14 cellular contexts compared by ENCODE assay signal in the genomic region with DNA sequence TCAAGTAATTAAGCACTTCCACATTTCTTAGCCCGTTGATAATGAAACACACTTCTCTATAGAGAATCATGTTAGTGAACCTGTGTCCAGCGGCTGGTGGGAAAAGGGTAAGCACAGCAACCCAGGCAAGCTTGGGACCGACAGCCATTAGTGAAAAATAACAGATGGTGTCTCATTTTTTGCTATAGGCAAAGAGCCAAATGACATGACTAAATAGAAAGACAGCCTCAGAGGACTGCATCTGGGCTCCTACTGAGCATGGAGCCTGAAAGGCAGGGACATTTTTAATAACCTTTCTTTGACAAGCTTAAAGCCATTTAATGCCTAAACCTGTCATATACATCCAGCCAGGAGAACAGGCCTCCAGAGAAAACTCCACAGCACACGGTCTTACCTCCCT.
A peak's percentile ranks its signal among the peaks of the same experiment; 100 is the strongest.
DNase-seq lines count a peak whose midpoint lies in the region; ATAC-seq and TF ChIP-seq lines count a peak whose summit lies in the region.
"Had no signal": no experiment of that assay in that cellular context is flagged by ENCODE, and none has a peak within 500 bp of the region (broad histone marks: within the 10 kb centered on the region; RNA-seq: fewer than 3 reads in every experiment).

No MANE protein-coding gene starts in this region.

- no peak overlapping the region for H3K56ac ChIP-seq in IMR-90 (ENCODE audit: extremely low read depth, insufficient read depth, low read length)

- H3K9ac ChIP-seq in IMR-90 (ENCODE audit: low read depth, low read length) = no peak overlapping the region
- H3K9ac ChIP-seq in PC-3 (ENCODE audit: low read length) = no peak overlapping the region

- no peak overlapping the region for H2BK20ac ChIP-seq in IMR-90 (ENCODE audit: low read depth, low read length)

- H3K4me1 ChIP-seq in IMR-90 (ENCODE audit: control insufficient read depth, insufficient read depth, low read length) (no peaks in the 10 kb centered on the region), PC-3 (ENCODE audit: insufficient read depth, low read length) (no peaks in the 10 kb centered on the region)

- no peak overlapping the region for H3K4me3 ChIP-seq in IMR-90 (ENCODE audit: insufficient read depth, low read depth, low read length)
- H3K4me3 ChIP-seq in fibroblast of mammary gland (ENCODE audit: control insufficient read depth, low read depth, low read length) = no peak overlapping the region
- no peak overlapping the region for H3K4me3 ChIP-seq in PC-3 (ENCODE audit: low read length)

- dilution Hi-C loops in IMR-90 (cut with HindIII; ENCODE audit: low sequenced_read_pairs, unreplicated experiment) = no loop called here

- no peak overlapping the region for H3K23ac ChIP-seq in IMR-90 (ENCODE audit: low read depth, low read length)

- no peak overlapping the region for H3K14ac ChIP-seq in IMR-90 (replicated peaks; ENCODE audit: low read depth, low read length)

- DNase-seq in Ammon's horn (ENCODE audit: low spot score) (peak; percentile 4), IMR-90 (peak; percentile 1), NCI-H82 treated with DMSO at 0.1 percent for 48 hours (lab: John Stamatoyannopoulos, UW; ENCODE audit: unreplicated experiment) (peak; percentile 56), fibroblast of mammary gland (ENCODE audit: low read depth) (peak; percentile 6), PC-3 (no peak), foreskin melanocyte (no peak)
- DNase-seq: activated naive CD4-positive, alpha-beta T cell treated with Interleukin-2 at 50 U/mL for 16 hours; kidney glomerular epithelial cell; naive B cell; NCI-H1436 treated with DMSO at 0.1 percent for 48 hours; stimulated activated CD4-positive, alpha-beta T cell treated with anti-CD3 and anti-CD28 coated beads, Interleukin-2, amount 100 ng/mL, for 24 hours had no signal

- H3K27me3 ChIP-seq in IMR-90 (ENCODE audit: control insufficient read depth, insufficient read depth, low read length) (no peaks in the 10 kb centered on the region), PC-3 (ENCODE audit: low read length) (peaks cover 17% of the 10 kb centered on the region; the same call in 1 of the 2 replicates)

- no peak for TF ChIP-seq CTCF in IMR-90 (conservative IDR thresholded peaks at IDR 0.05; ENCODE audit: low read depth, low read length)
- TF ChIP-seq CTCF in fibroblast of mammary gland (conservative IDR thresholded peaks at IDR 0.05; ENCODE audit: control insufficient read depth, insufficient read depth, low read depth, low read length) = no peak
- no peak for TF ChIP-seq CTCF in PC-3 (conservative IDR thresholded peaks at IDR 0.05; ENCODE audit: low read depth, low read length)

- no peak overlapping the region for H4K8ac ChIP-seq in IMR-90 (ENCODE audit: low read depth in 2 of 2, low read length in 2 of 2)

- no peak overlapping the region for H2BK120ac ChIP-seq in IMR-90 (ENCODE audit: low read depth, low read length)

- H2BK15ac ChIP-seq in IMR-90 (ENCODE audit: low read depth, low read length) = no peak overlapping the region

- no peaks in the 10 kb centered on the region for H3F3A ChIP-seq in PC-3 (ENCODE audit: low read length, unreplicated experiment)

- H3K9me2 ChIP-seq in PC-3 (replicated peaks; ENCODE audit: low read length) = no peaks in the 10 kb centered on the region

- no peak overlapping the region for H3K4ac ChIP-seq in IMR-90 (ENCODE audit: low read depth, low read length)

- intact Hi-C loops in IMR-90 (cut with micrococcal nuclease) (no loop called here), PC-3 (cut with micrococcal nuclease) (no loop called here)

- no peaks in the 10 kb centered on the region for H3K79me1 ChIP-seq in IMR-90 (ENCODE audit: low read depth in 1 of 2, low read length in 2 of 2)

- no peak overlapping the region for H2AFZ ChIP-seq in IMR-90 (replicated peaks; ENCODE audit: low read length, poor library complexity)
- H2AFZ ChIP-seq in PC-3 (ENCODE audit: low read length) = no peak overlapping the region

- H3K27ac ChIP-seq in IMR-90 (ENCODE audit: insufficient read depth, low read length) (no peak overlapping the region), PC-3 (ENCODE audit: low read length) (no peak overlapping the region)

- H2AK9ac ChIP-seq in IMR-90 (replicated peaks; ENCODE audit: low read depth, low read length, poor library complexity) = no peak overlapping the region

- POLR2A ChIA-PET in IMR-90 (lab: Charles Lee; ENCODE audit: unreplicated experiment) (no interaction called here), PC-3 (lab: Charles Lee; ENCODE audit: unreplicated experiment) (no interaction called here)

- no TSS peak for BruUV-seq in IMR-90 (replicated peaks; lab: Mats Ljungman, UMichigan)
- BruUV-seq in PC-3 (replicated peaks; lab: Mats Ljungman, UMichigan) = no TSS peak

- no peak for TF ChIP-seq POLR2A in IMR-90 (IDR thresholded peaks at IDR 0.05; ENCODE audit: low read depth, low read length)

- no peaks in the 10 kb centered on the region for H3K9me3 ChIP-seq in IMR-90 (ENCODE audit: control insufficient read depth, insufficient read depth, low read length)
- no peaks in the 10 kb centered on the region for H3K9me3 ChIP-seq in PC-3 (ENCODE audit: low read length)

- H4K20me1 ChIP-seq in IMR-90 (ENCODE audit: insufficient read depth, low read length) = no peaks in the 10 kb centered on the region
- H4K20me1 ChIP-seq in PC-3 (ENCODE audit: low read length) = no peaks in the 10 kb centered on the region

- H2BK5ac ChIP-seq in IMR-90 (ENCODE audit: low read depth, low read length, poor library complexity, severe bottlenecking) = no peak overlapping the region

- H3K9me1 ChIP-seq in IMR-90 (ENCODE audit: insufficient read depth, low read length) = no peaks in the 10 kb centered on the region

- no CpG with 5 or more reads among the region's 4 CpGs for WGBS in IMR-90 (ENCODE audit: extremely low coverage in 2 of 2, insufficient read length in 1 of 2), 2 experiments

- no peak overlapping the region for H4K91ac ChIP-seq in IMR-90 (ENCODE audit: insufficient read depth, low read depth, low read length)

- CTCF ChIA-PET in IMR-90 (lab: Yijun Ruan, JAX) (interaction anchor here (0.7 to 0.9 kb wide), 2 partner anchors 18 to 73 kb away, joined by 3 to 6 read pairs; no protein-coding TSS in a partner anchor), PC-3 (lab: Charles Lee) (no interaction called here)

- H3K18ac ChIP-seq in IMR-90 (ENCODE audit: low read depth, low read length) = no peak overlapping the region

- no peak overlapping the region for H4K5ac ChIP-seq in IMR-90 (ENCODE audit: low read depth, low read length)

- H3K36me3 ChIP-seq in IMR-90 (ENCODE audit: control insufficient read depth, insufficient read depth, low read length) (no peaks in the 10 kb centered on the region), PC-3 (ENCODE audit: low read depth, low read length) (no peaks in the 10 kb centered on the region)

- TF ChIP-seq RAD21 in IMR-90 (IDR thresholded peaks at IDR 0.05; ENCODE audit: low read length) = no peak

- H2AK5ac ChIP-seq in IMR-90 (ENCODE audit: low read depth, low read length) = no peak overlapping the region

- in situ Hi-C loops in IMR-90 (cut with MboI; ENCODE audit: low sequenced_read_pairs) = no loop called here

- ATAC-seq in IMR-90 (ENCODE audit: low read depth) = no peak
- ATAC-seq in HG03460 (IDR thresholded peaks at IDR 0.05; ENCODE audit: unreplicated experiment) = no peak
- no peak for ATAC-seq in PC-3
- ATAC-seq in GM18858 (IDR thresholded peaks at IDR 0.05; ENCODE audit: unreplicated experiment) = no peak
- ATAC-seq: Panc1 had no signal

- H3K79me2 ChIP-seq in PC-3 (ENCODE audit: low read length) = no peaks in the 10 kb centered on the region

- H3K4me2 ChIP-seq in IMR-90 (ENCODE audit: low read depth, low read length) = no peak overlapping the region
- H3K4me2 ChIP-seq in PC-3 (ENCODE audit: low read length) = no peak overlapping the region

TF ChIP-seq in IMR-90, 13 proteins besides CTCF, POLR2A, EP300 and RAD21:
- no peak for TF ChIP-seq MAFK (IDR thresholded peaks at IDR 0.05; ENCODE audit: low read depth, low read length)
- no peak for TF ChIP-seq NFE2L2 (IDR thresholded peaks at IDR 0.05; ENCODE audit: low read depth, low read length)
- no peak for TF ChIP-seq RCOR1 (IDR thresholded peaks at IDR 0.05; ENCODE audit: insufficient replicate concordance, low read length)
- TF ChIP-seq BHLHE40 (IDR thresholded peaks at IDR 0.05; ENCODE audit: low read depth, low read length) = no peak
- TF ChIP-seq CEBPB (IDR thresholded peaks at IDR 0.05; ENCODE audit: low read depth, low read length) = no peak
- TF ChIP-seq, protein P1, sequence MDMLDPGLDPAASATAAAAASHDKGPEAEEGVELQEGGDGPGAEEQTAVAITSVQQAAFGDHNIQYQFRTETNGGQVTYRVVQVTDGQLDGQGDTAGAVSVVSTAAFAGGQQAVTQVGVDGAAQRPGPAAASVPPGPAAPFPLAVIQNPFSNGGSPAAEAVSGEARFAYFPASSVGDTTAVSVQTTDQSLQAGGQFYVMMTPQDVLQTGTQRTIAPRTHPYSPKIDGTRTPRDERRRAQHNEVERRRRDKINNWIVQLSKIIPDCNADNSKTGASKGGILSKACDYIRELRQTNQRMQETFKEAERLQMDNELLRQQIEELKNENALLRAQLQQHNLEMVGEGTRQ (IDR thresholded peaks at IDR 0.05; ENCODE audit: low read depth, low read length) = no peak
- TF ChIP-seq, protein P2, sequence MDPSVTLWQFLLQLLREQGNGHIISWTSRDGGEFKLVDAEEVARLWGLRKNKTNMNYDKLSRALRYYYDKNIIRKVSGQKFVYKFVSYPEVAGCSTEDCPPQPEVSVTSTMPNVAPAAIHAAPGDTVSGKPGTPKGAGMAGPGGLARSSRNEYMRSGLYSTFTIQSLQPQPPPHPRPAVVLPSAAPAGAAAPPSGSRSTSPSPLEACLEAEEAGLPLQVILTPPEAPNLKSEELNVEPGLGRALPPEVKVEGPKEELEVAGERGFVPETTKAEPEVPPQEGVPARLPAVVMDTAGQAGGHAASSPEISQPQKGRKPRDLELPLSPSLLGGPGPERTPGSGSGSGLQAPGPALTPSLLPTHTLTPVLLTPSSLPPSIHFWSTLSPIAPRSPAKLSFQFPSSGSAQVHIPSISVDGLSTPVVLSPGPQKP (IDR thresholded peaks at IDR 0.05; ENCODE audit: borderline replicate concordance, low read depth, low read length) = no peak
- no peak for TF ChIP-seq FOS (IDR thresholded peaks at IDR 0.05; ENCODE audit: low read depth, low read length)
- TF ChIP-seq SMC3 (IDR thresholded peaks at IDR 0.05; ENCODE audit: low read depth, low read length) = no peak
- TF ChIP-seq MAZ (IDR thresholded peaks at IDR 0.05; ENCODE audit: borderline replicate concordance, low read depth, low read length) = no peak
- no peak for TF ChIP-seq RFX5 (IDR thresholded peaks at IDR 0.05; ENCODE audit: low read depth, low read length)
- no peak for TF ChIP-seq CHD1 (IDR thresholded peaks at IDR 0.05; ENCODE audit: low read depth, low read length)
- TF ChIP-seq MXI1 (IDR thresholded peaks at IDR 0.05; ENCODE audit: borderline replicate concordance, low read depth, low read length) = no peak

Comparison
In these comparisons a context has a peak if more than half of its experiments do, and no peak if none do; other contexts are left out.
1. DNase-seq: peak in Ammon's horn (single experiment), IMR-90 (single experiment), NCI-H82 treated with DMSO at 0.1 percent for 48 hours (single experiment) and fibroblast of mammary gland (single experiment); none in PC-3 (single experiment) and foreskin melanocyte (single experiment).